Comparison of ENCODE assay signal across 12 cellular contexts in genomic region chr14:105324080-105324778, GRCh38. TPM values are rescaled to one million over a fixed set of nuclear protein-coding genes. Genes with fewer than 3 reads are reported as not detected.
A peak's percentile ranks its signal among the peaks of the same experiment; 100 is the strongest.
DNase-seq lines count a peak whose midpoint lies in the region; ATAC-seq and TF ChIP-seq lines count a peak whose summit lies in the region.
"Had no signal": no experiment of that assay in that cellular context is flagged by ENCODE, and none has a peak within 500 bp of the region (broad histone marks: within the 10 kb centered on the region; RNA-seq: fewer than 3 reads in every experiment).

No MANE protein-coding gene starts in this region.

- H3K9me3 Mint-ChIP-seq in endodermal cell, result peaks cover 3% of the 10 kb centered on the region
- peaks cover 0 to 2% (median 0%) of the 10 kb centered on the region in 7 donors for H3K9me3 Mint-ChIP-seq in CD14-positive monocyte
- no peaks in the 10 kb centered on the region for H3K9me3 Mint-ChIP-seq in type B pancreatic cell
- H3K9me3 Mint-ChIP-seq: activated naive CD4-positive, alpha-beta T cell treated with anti-CD3 and anti-CD28 coated beads for 36 hours; IgD-negative memory B cell had no signal

- DNase-seq in DMS79 (lab: John Stamatoyannopoulos, UW), result peak; percentile 52
- peak; percentile 52 for DNase-seq in NCI-H345 (lab: John Stamatoyannopoulos, UW)
- DNase-seq in endodermal cell, result peak; percentile 49
- no peak for DNase-seq in neuronal stem cell (ENCODE audit: low spot score)
- no peak for DNase-seq in CD14-positive monocyte (ENCODE audit: low spot score)
- DNase-seq in SW 1271 (lab: John Stamatoyannopoulos, UW), result no peak
- no peak for DNase-seq in type B pancreatic cell (ENCODE audit: extremely low spot score, unreplicated experiment)
- DNase-seq: activated naive CD4-positive, alpha-beta T cell treated with anti-CD3 and anti-CD28 coated beads for 36 hours; DMS53; NCI-H146 had no signal

- peak overlapping the region; percentile 66 for H2BK5ac ChIP-seq in neuronal stem cell (ENCODE audit: low read length)

- no peak for ATAC-seq in HG03378 (IDR thresholded peaks at IDR 0.05; ENCODE audit: unreplicated experiment)

- peak overlapping the region; percentile 65 for H3K23ac ChIP-seq in neuronal stem cell (ENCODE audit: low read depth, low read length, poor library complexity)

- peak overlapping the region; percentile 38 for H3K18ac ChIP-seq in neuronal stem cell (ENCODE audit: low read length)

- H3K14ac ChIP-seq in neuronal stem cell (ENCODE audit: low read length), result peak overlapping the region; percentile 97

- no peak overlapping the region for H3K9ac ChIP-seq in endodermal cell (ENCODE audit: extremely low read depth, low read length, poor library complexity, severe bottlenecking)
- peak overlapping the region; percentile 60 for H3K9ac ChIP-seq in neuronal stem cell (ENCODE audit: low read depth, low read length, poor library complexity)

- H3K9me3 ChIP-seq in endodermal cell (ENCODE audit: control insufficient read depth, low read length), result no peaks in the 10 kb centered on the region
- no peaks in the 10 kb centered on the region for H3K9me3 ChIP-seq in neuronal stem cell (replicated peaks in 1 of 2; ENCODE audit: control insufficient read depth in 2 of 2, insufficient read depth in 1 of 2, low read depth in 1 of 2, low read length in 2 of 2)

- H2AK5ac ChIP-seq in neuronal stem cell (ENCODE audit: low read depth, low read length), result peak overlapping the region; percentile 75

- peaks cover 15% of the 10 kb centered on the region for H3K79me1 ChIP-seq in neuronal stem cell (ENCODE audit: low read depth, low read length)

- peaks cover 20% of the 10 kb centered on the region for H3K36me3 Mint-ChIP-seq in endodermal cell (ENCODE audit: low read depth)
- peaks cover 10 to 12% of the 10 kb centered on the region in 2 donors for H3K36me3 Mint-ChIP-seq in CD14-positive monocyte
- peaks cover 5% of the 10 kb centered on the region for H3K36me3 Mint-ChIP-seq in type B pancreatic cell

- no peak overlapping the region for H4K91ac ChIP-seq in neuronal stem cell (ENCODE audit: low read depth, low read length, poor library complexity)

- no peak overlapping the region for H3K4me3 ChIP-seq in endodermal cell (ENCODE audit: low read length)
- H3K4me3 ChIP-seq in neuronal stem cell (ENCODE audit: low read length in 2 of 2), result no peak overlapping the region

- no peaks in the 10 kb centered on the region for H3K27me3 Mint-ChIP-seq in endodermal cell (ENCODE audit: insufficient read depth)
- H3K27me3 Mint-ChIP-seq in CD14-positive monocyte (ENCODE audit: low read depth in 3 of 3), result peaks cover 0 to 2% (median 1%) of the 10 kb centered on the region in 3 donors
- no peaks in the 10 kb centered on the region for H3K27me3 Mint-ChIP-seq in type B pancreatic cell
- H3K27me3 Mint-ChIP-seq: IgD-negative memory B cell had no signal

- WGBS in endodermal cell (ENCODE audit: insufficient coverage in 1 of 2, insufficient read length in 1 of 2), 2 experiments, result 91 to 100% methylated on average over 6 to 28 of the region's 30 CpGs
- WGBS in neuronal stem cell (ENCODE audit: extremely low coverage in 2 of 2, insufficient read length in 2 of 2, insufficient replicate concordance in 1 of 2), 2 donors, result no CpG with 5 or more reads among the region's 30 CpGs

- H2BK12ac ChIP-seq in neuronal stem cell (ENCODE audit: low read length), result peak overlapping the region; percentile 22

- H3K4me1 ChIP-seq in endodermal cell (ENCODE audit: control insufficient read depth, insufficient read depth, low read length) (peaks cover 16% of the 10 kb centered on the region), neuronal stem cell (ENCODE audit: control insufficient read depth in 2 of 2, insufficient read depth in 1 of 2, low read depth in 1 of 2, low read length in 2 of 2) (peaks cover 30 to 43% of the 10 kb centered on the region in 2 donors)

- H3K4me1 Mint-ChIP-seq in endodermal cell, result peaks cover 21% of the 10 kb centered on the region
- peaks cover 14% of the 10 kb centered on the region for H3K4me1 Mint-ChIP-seq in CD14-positive monocyte
- H3K4me1 Mint-ChIP-seq in type B pancreatic cell (ENCODE audit: unreplicated experiment), result peaks cover 31% of the 10 kb centered on the region

- H3K36me3 ChIP-seq in endodermal cell (ENCODE audit: control insufficient read depth, insufficient read depth, low read length) (no peaks in the 10 kb centered on the region), neuronal stem cell (replicated peaks in 1 of 2; ENCODE audit: control insufficient read depth in 2 of 2, insufficient read depth in 2 of 2, low read length in 2 of 2) (peaks cover 0 to 6% of the 10 kb centered on the region in 2 donors)

- no peak overlapping the region for H3K4ac ChIP-seq in neuronal stem cell (ENCODE audit: low read length)

- no peak overlapping the region for H4K8ac ChIP-seq in neuronal stem cell (ENCODE audit: low read depth, low read length)

- peak overlapping the region; percentile 4 for H3K27ac Mint-ChIP-seq in endodermal cell
- no peak overlapping the region for H3K27ac Mint-ChIP-seq in CD14-positive monocyte
- no peak overlapping the region for H3K27ac Mint-ChIP-seq in type B pancreatic cell
- H3K27ac Mint-ChIP-seq: activated naive CD4-positive, alpha-beta T cell treated with anti-CD3 and anti-CD28 coated beads for 36 hours; IgD-negative memory B cell had no signal

- H3K27me3 ChIP-seq in endodermal cell (ENCODE audit: control insufficient read depth, insufficient read depth, low read length, poor library complexity, severe bottlenecking), result no peaks in the 10 kb centered on the region
- H3K27me3 ChIP-seq in neuronal stem cell (ENCODE audit: control insufficient read depth in 3 of 3, insufficient read depth in 3 of 3, low read depth in 1 of 3, low read length in 3 of 3), result no peaks in the 10 kb centered on the region

- no peak overlapping the region for H3K4me2 ChIP-seq in neuronal stem cell (ENCODE audit: insufficient read depth, low read length, poor library complexity, severe bottlenecking)

- intact Hi-C loops in CD14-positive monocyte (cut with micrococcal nuclease), result no loop called here

- TF ChIP-seq CTCF in endodermal cell (conservative IDR thresholded peaks at IDR 0.05) (no peak), CD14-positive monocyte (IDR thresholded peaks at IDR 0.05) (no peak), type B pancreatic cell (conservative IDR thresholded peaks at IDR 0.05) (no peak)

- H2BK15ac ChIP-seq in neuronal stem cell (ENCODE audit: low read length), result no peak overlapping the region

- H2AFZ ChIP-seq in neuronal stem cell (ENCODE audit: low read length), result no peak overlapping the region

- no peak overlapping the region for H2BK120ac ChIP-seq in neuronal stem cell (ENCODE audit: low read depth, low read length)

- no peak overlapping the region for H3K27ac ChIP-seq in endodermal cell (ENCODE audit: low read depth, low read length)
- H3K27ac ChIP-seq in neuronal stem cell (replicated peaks; ENCODE audit: low read length), result no peak overlapping the region

- H3K4me3 Mint-ChIP-seq in endodermal cell (no peak overlapping the region), CD14-positive monocyte (no peak overlapping the region), type B pancreatic cell (no peak overlapping the region)
- H3K4me3 Mint-ChIP-seq: activated naive CD4-positive, alpha-beta T cell treated with anti-CD3 and anti-CD28 coated beads for 36 hours; IgD-negative memory B cell had no signal

RNA-seq across cellular contexts. Expression of gene PACS2, which starts 9.7 kb away (rescaled TPM):
- total RNA-seq in endodermal cell (100 to 1,000 TPM; 117 to 121 TPM), type B pancreatic cell (ENCODE audit: low replicate concordance) (77.7 and 101 TPM in 2 replicates)
- 83.2 TPM for polyA plus RNA-seq in endodermal cell (2013, experiment 1 of 2)
- 79.9 TPM for polyA plus RNA-seq in endodermal cell (2013, experiment 2 of 2)
- polyA plus RNA-seq in neuronal stem cell (2013, experiment 1 of 2), result 33.5 TPM
- 32.3 TPM for polyA plus RNA-seq in neuronal stem cell (2013, experiment 2 of 2)
- polyA plus RNA-seq in CD14-positive monocyte, result 1 to 10 TPM; 3.1 to 3.7 TPM

RNA-seq across cellular contexts. Expression of gene BRF1, which starts 23.4 kb away (rescaled TPM):
- total RNA-seq in endodermal cell, result 10 to 100 TPM; 37.0 to 44.5 TPM
- polyA plus RNA-seq in endodermal cell (2013, experiment 1 of 2), result 23.9 TPM
- polyA plus RNA-seq in endodermal cell (2013, experiment 2 of 2), result 21.8 TPM
- polyA plus RNA-seq in neuronal stem cell (2013, experiment 1 of 2), result 14.0 TPM
- 14.3 TPM for polyA plus RNA-seq in neuronal stem cell (2013, experiment 2 of 2)
- polyA plus RNA-seq in CD14-positive monocyte, result 1 to 10 TPM; 2.3 to 2.5 TPM
- total RNA-seq in type B pancreatic cell (ENCODE audit: low replicate concordance), result 39.8 and 47.7 TPM in 2 replicates

Comparison
In these comparisons a context has a peak if more than half of its experiments do, and no peak if none do; other contexts are left out.
1. DNase-seq: peak in DMS79 (single experiment), NCI-H345 (single experiment) and endodermal cell (single experiment); none in neuronal stem cell (single experiment), CD14-positive monocyte (single experiment), SW 1271 (0 of 2) and type B pancreatic cell (single experiment).